ENCODE assay signal across 8 cellular contexts in the genomic region with DNA sequence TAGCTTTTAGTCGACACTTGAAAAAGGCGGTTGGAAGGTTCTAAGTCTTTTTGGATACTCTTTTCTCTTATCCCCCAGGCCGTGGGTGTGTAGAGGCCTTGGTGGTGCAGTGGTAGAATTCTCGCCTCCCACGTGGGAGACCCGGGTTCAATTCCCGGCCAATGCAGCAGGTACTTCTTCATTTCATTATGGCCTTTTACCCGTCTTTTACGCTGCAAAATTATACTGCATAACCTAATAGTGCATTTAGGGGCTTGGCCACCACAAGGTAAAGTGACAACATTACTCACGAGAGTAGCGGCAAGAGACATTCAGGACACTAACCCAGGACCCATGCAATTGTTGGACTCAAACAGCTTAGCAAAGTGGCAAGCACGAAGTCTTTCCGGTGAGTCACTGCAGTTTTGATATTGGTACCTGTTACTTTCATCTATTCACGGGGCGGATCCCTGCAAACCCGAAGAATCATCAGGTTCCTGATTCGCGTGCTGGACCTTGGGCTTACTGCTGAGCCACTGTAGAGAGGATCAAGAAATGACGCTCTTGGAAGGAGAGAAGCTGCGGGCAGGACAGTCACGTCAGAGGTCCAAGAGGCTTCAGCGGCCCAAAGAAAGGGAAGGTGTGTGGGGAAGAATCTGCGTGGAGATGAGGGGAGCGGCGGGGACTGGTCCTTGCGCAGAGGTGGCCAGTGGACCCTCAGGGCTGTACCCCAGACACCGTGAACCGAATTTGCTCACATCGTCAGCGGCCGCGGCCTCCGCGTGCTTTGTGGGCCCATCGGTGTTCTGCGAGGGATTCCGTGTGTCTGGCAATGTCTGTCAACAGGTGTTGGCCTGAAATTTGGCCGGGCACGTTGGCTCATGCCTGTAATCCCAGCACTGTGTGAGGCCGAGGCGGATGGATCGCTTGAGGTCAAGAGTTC.
DNase-seq lines count a peak whose midpoint lies in the region; ATAC-seq and TF ChIP-seq lines count a peak whose summit lies in the region.

No MANE protein-coding gene starts in this region.

- no peak overlapping the region for H2AFZ ChIP-seq in MM.1S (ENCODE audit: low read length)

- no peaks in the 10 kb centered on the region for H3K4me1 ChIP-seq in MM.1S (ENCODE audit: low read length)

- H3K9me2 ChIP-seq in MM.1S (replicated peaks; ENCODE audit: insufficient read depth, low read length), result no peaks in the 10 kb centered on the region

- no peak overlapping the region for H3K27ac ChIP-seq in MM.1S (ENCODE audit: low read length)

- no peaks in the 10 kb centered on the region for H3F3A ChIP-seq in MM.1S (ENCODE audit: insufficient read depth, low read length)

- TF ChIP-seq CTCF in GM13976 (IDR thresholded peaks at IDR 0.05; ENCODE audit: borderline replicate concordance, control extremely low read depth, extremely low read depth, insufficient read depth, missing control alignments) (no peak), MM.1S (IDR thresholded peaks at IDR 0.05; ENCODE audit: low read length) (no peak)

- H3K9me3 ChIP-seq in MM.1S (replicated peaks; ENCODE audit: insufficient read depth, low read length), result no peaks in the 10 kb centered on the region

- H3K36me3 ChIP-seq in MM.1S (replicated peaks; ENCODE audit: insufficient read depth, low read length), result no peaks in the 10 kb centered on the region

- no peak overlapping the region for H3K4me3 ChIP-seq in MM.1S (ENCODE audit: low read length)

- DNase-seq in GM13976 (ENCODE audit: low spot score) (peak; percentile 58), MM.1S (peak; percentile 17), fibroblast of peridontal ligament (ENCODE audit: extremely low read depth) (peak; percentile 30), epidermal melanocyte (ENCODE audit: insufficient read length, low spot score) (no peak)
- DNase-seq in activated CD4-positive, alpha-beta T cell treated with anti-CD3 and anti-CD28 coated beads, Interleukin-2, amount 50 U/mL, for 4 hours, result peak; percentile 42 to 43
- peak; percentile 62 to 77 (median 75) for DNase-seq in stimulated activated CD4-positive, alpha-beta T cell treated with anti-CD3 and anti-CD28 coated beads, Interleukin-12 subunit alpha, Interleukin-12 subunit beta, amount 100 ng/mL, for 48 hours (ENCODE audit: low read depth in 2 of 3, low spot score in 1 of 3)

- ATAC-seq in GM21360 (IDR thresholded peaks at IDR 0.05; ENCODE audit: unreplicated experiment), result no peak
- no peak for ATAC-seq in HG03342 (IDR thresholded peaks at IDR 0.05; ENCODE audit: unreplicated experiment)

- in situ Hi-C loops in GM13976 (cut with MboI; ENCODE audit: low sequenced_read_pairs, unreplicated experiment), result no loop called here

- H3K4me2 ChIP-seq in MM.1S (ENCODE audit: low read depth, low read length), result no peak overlapping the region

- H3K27me3 ChIP-seq in MM.1S (replicated peaks; ENCODE audit: insufficient read depth, low read length), result peaks cover 59% of the 10 kb centered on the region

- no peaks in the 10 kb centered on the region for H4K20me1 ChIP-seq in MM.1S (ENCODE audit: insufficient read depth, low read length)

- no peak overlapping the region for H3K9ac ChIP-seq in MM.1S (ENCODE audit: low read length)

- H3K79me2 ChIP-seq in MM.1S (ENCODE audit: low read length), result no peaks in the 10 kb centered on the region
